ENCODE assay signal across 23 cellular contexts in genomic region chr3:195227871-195228270, GRCh38. TPM values are rescaled to one million over a fixed set of nuclear protein-coding genes. Genes with fewer than 3 reads are reported as not detected.
A peak's percentile ranks its signal among the peaks of the same experiment; 100 is the strongest.
DNase-seq lines count a peak whose midpoint lies in the region; ATAC-seq and TF ChIP-seq lines count a peak whose summit lies in the region.
"Had no signal": no experiment of that assay in that cellular context is flagged by ENCODE, and none has a peak within 500 bp of the region (broad histone marks: within the 10 kb centered on the region; RNA-seq: fewer than 3 reads in every experiment).

No MANE protein-coding gene starts in this region.

- no peak for ATAC-seq in PC-3
- no peak for ATAC-seq in left lobe of liver
- ATAC-seq in right lobe of liver = no peak
- ATAC-seq: body of pancreas had no signal

- H3K4me1 ChIP-seq in PC-3 (ENCODE audit: insufficient read depth, low read length) = peaks cover 13% of the 10 kb centered on the region
- no peaks in the 10 kb centered on the region for H3K4me1 ChIP-seq in right lobe of liver
- H3K4me1 ChIP-seq: body of pancreas, colonic mucosa had no signal

- TF ChIP-seq CTCF in PC-3 (conservative IDR thresholded peaks at IDR 0.05; ENCODE audit: low read depth, low read length) = no peak
- no peak for TF ChIP-seq CTCF in right lobe of liver (IDR thresholded peaks at IDR 0.05)

- H3K27me3 ChIP-seq in PC-3 (ENCODE audit: low read length) (no peaks in the 10 kb centered on the region), right lobe of liver (no peaks in the 10 kb centered on the region)
- H3K27me3 ChIP-seq: body of pancreas, colonic mucosa, Peyer's patch had no signal

- POLR2A ChIA-PET in PC-3 (lab: Charles Lee; ENCODE audit: unreplicated experiment) = no interaction called here

- no peaks in the 10 kb centered on the region for H3K36me3 ChIP-seq in PC-3 (ENCODE audit: low read depth, low read length)
- H3K36me3 ChIP-seq in right lobe of liver = no peaks in the 10 kb centered on the region
- H3K36me3 ChIP-seq: colonic mucosa, Peyer's patch had no signal

- no peaks in the 10 kb centered on the region for H3K9me2 ChIP-seq in PC-3 (replicated peaks; ENCODE audit: low read length)

- WGBS in right lobe of liver (ENCODE audit: insufficient coverage, low coverage, low lambda C conversion rate, missing lambda C conversion rate) = 92% methylated on average over 4 of the region's 6 CpGs

- DNase-seq in D341Med (ENCODE audit: low spot score) = peak; percentile 11
- peak; percentile 16 for DNase-seq in PC-3
- DNase-seq in left lobe of liver (ENCODE audit: low spot score) = peak; percentile 39
- DNase-seq in stimulated activated CD8-positive, alpha-beta memory T cell treated with anti-CD3 and anti-CD28 coated beads, Interleukin-4, amount 100 ng/mL, for 48 hours = peak; percentile 14
- no peak for DNase-seq in occipital lobe (lab: John Stamatoyannopoulos, UW)
- DNase-seq in right lobe of liver = no peak
- DNase-seq in SHP77 treated with DMSO at 0.1 percent for 48 hours (lab: John Stamatoyannopoulos, UW) = no peak
- DNase-seq: activated CD4-positive, alpha-beta T cell treated with anti-CD3 and anti-CD28 coated beads for 1 hour; body of pancreas; Calu3; foreskin fibroblast; GF-D8; hypothalamus; Karpas-422; NCI-H1417 treated with DMSO at 0.1 percent for 48 hours; NCI-H2171 treated with DMSO at 0.1 percent for 48 hours; nephron progenitor cell; stimulated activated CD4-positive, alpha-beta T cell treated with anti-CD3 and anti-CD28 coated beads, Interleukin-15, amount 100 ng/mL, for 24 hours; stimulated activated naive CD4-positive, alpha-beta T cell had no signal

- no peak overlapping the region for H2AFZ ChIP-seq in PC-3 (ENCODE audit: low read length)

- no peaks in the 10 kb centered on the region for H4K20me1 ChIP-seq in PC-3 (ENCODE audit: low read length)

- H3K9me3 ChIP-seq in PC-3 (ENCODE audit: low read length) (no peaks in the 10 kb centered on the region), right lobe of liver (no peaks in the 10 kb centered on the region)
- H3K9me3 ChIP-seq: body of pancreas, colonic mucosa, Peyer's patch had no signal

- no peak overlapping the region for H3K4me2 ChIP-seq in PC-3 (ENCODE audit: low read length)

- TF ChIP-seq POLR2A in right lobe of liver (IDR thresholded peaks at IDR 0.05) = no peak

- no peaks in the 10 kb centered on the region for H3K79me2 ChIP-seq in PC-3 (ENCODE audit: low read length)

- H3K4me3 ChIP-seq in PC-3 (ENCODE audit: low read length) = no peak overlapping the region
- H3K4me3 ChIP-seq in right lobe of liver = no peak overlapping the region
- H3K4me3 ChIP-seq: body of pancreas, colonic mucosa, GM12878, Peyer's patch, SK-N-MC had no signal

- intact Hi-C loops in PC-3 (cut with micrococcal nuclease) = no loop called here
- intact Hi-C loops in right lobe of liver (cut with DNase I) = no loop called here

- no peaks in the 10 kb centered on the region for H3F3A ChIP-seq in PC-3 (ENCODE audit: low read length, unreplicated experiment)

- no TSS peak for BruUV-seq in PC-3 (replicated peaks; lab: Mats Ljungman, UMichigan)

- CTCF ChIA-PET in PC-3 (lab: Charles Lee) = no interaction called here

- H3K27ac ChIP-seq in PC-3 (ENCODE audit: low read length) (no peak overlapping the region), right lobe of liver (no peak overlapping the region)
- H3K27ac ChIP-seq: body of pancreas, colonic mucosa, Peyer's patch, SK-N-MC had no signal

- no peak overlapping the region for H3K9ac ChIP-seq in PC-3 (ENCODE audit: low read length)

RNA-seq across cellular contexts. Expression of gene XXYLT1, which starts 43.1 kb away (rescaled TPM):
- total RNA-seq in PC-3 (2014; rRNA removed) = 25.5 and 27.8 TPM in 2 replicates
- 2.8 TPM for total RNA-seq in left lobe of liver
- total RNA-seq in occipital lobe = 24.2 TPM
- 1 to 10 TPM; 1.7 to 6.5 (median 2.1) TPM for total RNA-seq in right lobe of liver

Comparison
In these comparisons a context has a peak if more than half of its experiments do, and no peak if none do; other contexts are left out.
1. DNase-seq: peak in D341Med (single experiment), PC-3 (single experiment), left lobe of liver (single experiment) and stimulated activated CD8-positive, alpha-beta memory T cell treated with anti-CD3 and anti-CD28 coated beads, Interleukin-4, amount 100 ng/mL, for 48 hours (single experiment); none in occipital lobe (single experiment), right lobe of liver (0 of 3) and SHP77 treated with DMSO at 0.1 percent for 48 hours (single experiment).